ENCODE assay signal across 9 cellular contexts in the genomic region with DNA sequence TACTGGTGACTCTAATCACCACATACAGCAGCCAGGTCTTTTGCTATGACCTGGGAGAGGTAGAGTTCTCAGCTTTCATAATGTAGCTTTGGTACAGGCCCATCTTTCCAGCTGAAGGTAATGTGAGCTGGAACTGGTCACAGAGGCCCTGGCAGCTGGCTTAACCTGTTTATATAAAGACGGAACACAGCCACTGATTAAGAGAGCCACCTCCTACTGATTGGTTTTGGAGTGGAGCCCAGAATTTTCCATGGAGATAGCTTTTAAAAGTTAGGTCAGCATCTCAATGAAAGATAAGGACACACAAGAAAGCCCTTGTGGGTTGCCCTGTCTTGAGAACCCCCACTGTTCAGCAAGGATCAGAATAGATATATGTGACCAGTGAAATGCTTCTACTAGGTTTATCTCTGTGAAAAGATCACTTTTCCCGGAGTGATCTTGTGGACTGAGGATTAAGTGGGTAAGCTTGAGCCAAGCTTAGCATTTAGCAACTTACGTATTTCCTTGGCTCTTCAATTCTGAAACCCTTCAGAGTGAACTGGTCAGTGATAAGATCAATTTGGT.
DNase-seq lines count a peak whose midpoint lies in the region; ATAC-seq and TF ChIP-seq lines count a peak whose summit lies in the region.
"Had no signal": no experiment of that assay in that cellular context is flagged by ENCODE, and none has a peak within 500 bp of the region (broad histone marks: within the 10 kb centered on the region; RNA-seq: fewer than 3 reads in every experiment).

No MANE protein-coding gene starts in this region.

- H3K27me3 ChIP-seq in adrenal gland (no peaks in the 10 kb centered on the region), lung (ENCODE audit: control insufficient read depth, insufficient read depth) (no peaks in the 10 kb centered on the region)

- TF ChIP-seq POLR2A in adrenal gland (IDR thresholded peaks at IDR 0.05): no peak

- H3K4me3 ChIP-seq in adrenal gland (no peak overlapping the region), lung (no peak overlapping the region)

- intact Hi-C loops in adrenal gland (cut with DNase I): no loop called here

- TF ChIP-seq CTCF in adrenal gland (IDR thresholded peaks at IDR 0.05): no peak
- TF ChIP-seq CTCF in lung (IDR thresholded peaks at IDR 0.05; ENCODE audit: control extremely low read depth, extremely low read depth): no peak

- DNase-seq in COR-L47 (lab: John Stamatoyannopoulos, UW) (peak; percentile 80), NCI-H146 treated with DMSO at 0.1 percent for 48 hours (lab: John Stamatoyannopoulos, UW; ENCODE audit: unreplicated experiment) (peak; percentile 99), adrenal gland (peak in 4 of 7 donors; percentile 13 to 70 (median 22)), lung (ENCODE audit: low spot score) (peak; percentile 37), UCSD-AML1 (lab: John Stamatoyannopoulos, UW; ENCODE audit: unreplicated experiment) (no peak), epidermal melanocyte (ENCODE audit: insufficient read length, low spot score) (no peak), ACHN (no peak)
- DNase-seq: activated CD8-positive, alpha-beta memory T cell treated with anti-CD3 and anti-CD28 coated beads, Interleukin-2, amount 50 U/mL, for 48 hours had no signal

- WGBS in adrenal gland, 4 donors: 43 to 54% (median 47%) methylated on average over 3 of the region's 3 CpGs
- WGBS in lung, 2 donors: 41 to 67% methylated on average over 3 of the region's 3 CpGs

- H3K4me1 ChIP-seq in adrenal gland (replicated peaks in 1 of 2) (peaks cover 10 to 37% of the 10 kb centered on the region in 2 donors), lung (ENCODE audit: control insufficient read depth in 2 of 2, insufficient read depth in 2 of 2, low read length in 2 of 2) (peaks cover 0 to 12% of the 10 kb centered on the region in 2 donors)

- in situ Hi-C loops in ACHN (cut with HindIII; ENCODE audit: low pct_ligation_motif_present, low pct_unique_long_range_greater_than_20kb, low sequenced_read_pairs): no loop called here

- ATAC-seq in lung (ENCODE audit: insufficient read depth, low FRiP score): peak; percentile 21
- no peak for ATAC-seq in HG03520 (IDR thresholded peaks at IDR 0.05; ENCODE audit: unreplicated experiment)

- H3K36me3 ChIP-seq in adrenal gland (replicated peaks in 1 of 2) (no peaks in the 10 kb centered on the region), lung (ENCODE audit: control insufficient read depth in 2 of 2, insufficient read depth in 2 of 2, low read length in 2 of 2) (no peaks in the 10 kb centered on the region)

- H3K27ac ChIP-seq in adrenal gland: peak overlapping the region in 2 of 5 donors; percentile 4 to 41
- H3K27ac ChIP-seq in lung (ENCODE audit: low read depth in 1 of 2, low read length in 1 of 2): peak overlapping the region in 1 of 2 donors; percentile 14

- H3K9me3 ChIP-seq in adrenal gland (replicated peaks in 1 of 3) (no peaks in the 10 kb centered on the region), lung (ENCODE audit: control insufficient read depth in 2 of 2, insufficient read depth in 1 of 2, low read length in 1 of 2) (no peaks in the 10 kb centered on the region)

Comparison
In these comparisons a context has a peak if more than half of its experiments do, and no peak if none do; other contexts are left out.
1. DNase-seq: peak in COR-L47 (single experiment), NCI-H146 treated with DMSO at 0.1 percent for 48 hours (single experiment), adrenal gland (4 of 7) and lung (single experiment); none in UCSD-AML1 (single experiment), epidermal melanocyte (single experiment) and ACHN (single experiment).